Comparison of ENCODE assay signal across 8 cellular contexts in the genomic region with DNA sequence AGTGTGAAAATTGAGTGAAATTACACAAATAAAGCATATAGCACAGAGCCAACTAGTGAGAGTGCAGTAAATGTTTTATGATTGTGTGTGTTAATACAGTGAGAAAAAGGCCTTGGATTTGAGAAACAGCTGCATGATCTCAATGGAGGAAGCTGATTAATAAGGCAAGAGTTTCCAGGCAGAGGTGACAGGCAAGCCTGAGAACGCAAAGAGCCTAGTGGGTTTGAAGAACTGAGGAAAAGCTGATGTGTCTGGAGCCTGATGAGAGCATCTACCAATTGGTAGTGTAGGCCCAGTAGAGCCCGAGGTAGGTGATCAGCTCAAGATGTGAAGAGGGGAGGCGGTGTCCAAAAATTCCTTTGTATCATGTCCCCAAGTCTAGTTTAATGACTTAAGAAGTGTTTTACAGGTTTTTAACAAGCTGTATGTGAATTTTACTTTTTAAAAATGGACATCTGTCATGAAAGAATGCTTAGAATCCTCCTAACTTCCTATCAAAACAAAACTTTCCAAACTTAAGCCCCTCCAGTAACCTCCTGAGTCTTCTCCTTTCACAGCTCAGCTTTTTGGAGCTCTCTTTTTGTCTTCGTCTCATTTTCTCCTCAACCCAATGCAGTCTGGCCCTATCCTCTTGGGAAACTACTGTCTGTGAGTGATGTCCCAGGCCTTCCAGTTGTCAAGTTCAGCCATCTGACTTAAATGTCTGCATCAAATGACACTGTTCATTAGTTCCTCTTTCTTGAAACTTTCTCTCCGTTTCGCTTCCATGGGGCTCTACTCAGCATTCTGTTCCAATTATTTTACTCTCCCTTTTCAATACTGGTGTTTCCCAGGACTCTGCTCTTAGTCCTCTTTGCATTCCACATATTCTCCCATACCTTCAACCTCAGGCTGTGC. TPM values are rescaled to one million over a fixed set of nuclear protein-coding genes. Genes with fewer than 3 reads are reported as not detected.
A peak's percentile ranks its signal among the peaks of the same experiment; 100 is the strongest.
DNase-seq lines count a peak whose midpoint lies in the region; ATAC-seq and TF ChIP-seq lines count a peak whose summit lies in the region.

No MANE protein-coding gene starts in this region.

- peaks cover 16% of the 10 kb centered on the region for H3K27me3 Mint-ChIP-seq in CD4-positive, CD25-positive, alpha-beta regulatory T cell

- peak overlapping the region; percentile 95 for H3K4me3 ChIP-seq in CD4-positive, CD25-positive, alpha-beta regulatory T cell (ENCODE audit: low read depth, low read length)
- peak overlapping the region; percentile 77 for H3K4me3 ChIP-seq in brain microvascular endothelial cell (ENCODE audit: low read depth, low read length)
- peak overlapping the region; percentile 92 for H3K4me3 ChIP-seq in muscle layer of colon (ENCODE audit: low read depth in 1 of 2, low read length in 2 of 2)

- H3K36me3 Mint-ChIP-seq in CD4-positive, CD25-positive, alpha-beta regulatory T cell: no peaks in the 10 kb centered on the region

- no peak overlapping the region for H3K4me3 Mint-ChIP-seq in CD4-positive, CD25-positive, alpha-beta regulatory T cell

- no peaks in the 10 kb centered on the region for H3K9me3 ChIP-seq in CD4-positive, CD25-positive, alpha-beta regulatory T cell (ENCODE audit: control insufficient read depth in 2 of 2, low read length in 2 of 2)
- no peaks in the 10 kb centered on the region for H3K9me3 ChIP-seq in muscle layer of colon (ENCODE audit: low read length)

- no peak for TF ChIP-seq CTCF in brain microvascular endothelial cell (IDR thresholded peaks at IDR 0.05; ENCODE audit: low read depth, low read length, missing control alignments)

- DNase-seq in CD4-positive, CD25-positive, alpha-beta regulatory T cell: no peak
- DNase-seq in brain microvascular endothelial cell: no peak
- DNase-seq in H4 (ENCODE audit: low spot score): no peak
- DNase-seq in D341Med (ENCODE audit: low spot score): no peak
- no peak for DNase-seq in NCI-H1105 treated with DMSO at 0.1 percent for 48 hours (lab: John Stamatoyannopoulos, UW)

- peaks cover 61% of the 10 kb centered on the region for H3K4me1 ChIP-seq in CD4-positive, CD25-positive, alpha-beta regulatory T cell (ENCODE audit: control insufficient read depth, insufficient read depth, low read length, poor library complexity, severe bottlenecking)
- H3K4me1 ChIP-seq in muscle layer of colon (ENCODE audit: insufficient read depth, low read length): peaks cover 32% of the 10 kb centered on the region

- in situ Hi-C loops in brain microvascular endothelial cell (cut with HindIII; ENCODE audit: low pct_ligation_motif_present, low sequenced_read_pairs): no loop called here

- ATAC-seq in CD4-positive, CD25-positive, alpha-beta regulatory T cell (ENCODE audit: low read depth in 2 of 2): no peak
- ATAC-seq in HG03378 (IDR thresholded peaks at IDR 0.05; ENCODE audit: unreplicated experiment) (peak; percentile 25), HG03159 (IDR thresholded peaks at IDR 0.05; ENCODE audit: unreplicated experiment) (no peak)

- H3K9ac ChIP-seq in muscle layer of colon (ENCODE audit: low read length): peak overlapping the region; percentile 82

- H3K27ac ChIP-seq in CD4-positive, CD25-positive, alpha-beta regulatory T cell (ENCODE audit: insufficient read depth, low read length, poor library complexity, severe bottlenecking): no peak overlapping the region
- no peak overlapping the region for H3K27ac ChIP-seq in brain microvascular endothelial cell
- H3K27ac ChIP-seq in muscle layer of colon (ENCODE audit: low read depth, low read length): peak overlapping the region; percentile 50

- H3K36me3 ChIP-seq in CD4-positive, CD25-positive, alpha-beta regulatory T cell (ENCODE audit: control insufficient read depth, insufficient read depth, low read length): peaks cover 2% of the 10 kb centered on the region
- H3K36me3 ChIP-seq in brain microvascular endothelial cell (replicated peaks) (no peaks in the 10 kb centered on the region), muscle layer of colon (ENCODE audit: insufficient read depth, low read length) (no peaks in the 10 kb centered on the region)

- H3K27ac Mint-ChIP-seq in CD4-positive, CD25-positive, alpha-beta regulatory T cell: no peak overlapping the region

- H3K4me1 Mint-ChIP-seq in CD4-positive, CD25-positive, alpha-beta regulatory T cell: peaks cover 18 to 19% (median 18%) of the 10 kb centered on the region in 4 donors

- no peaks in the 10 kb centered on the region for H3K9me3 Mint-ChIP-seq in CD4-positive, CD25-positive, alpha-beta regulatory T cell

- H3K27me3 ChIP-seq in CD4-positive, CD25-positive, alpha-beta regulatory T cell (ENCODE audit: control insufficient read depth, insufficient read depth, low read length): peaks cover 12% of the 10 kb centered on the region
- H3K27me3 ChIP-seq in brain microvascular endothelial cell (replicated peaks) (no peaks in the 10 kb centered on the region), muscle layer of colon (ENCODE audit: control insufficient read depth in 1 of 2, insufficient read depth in 2 of 2, low read length in 2 of 2) (no peaks in the 10 kb centered on the region)

RNA-seq across cellular contexts. Expression of a gene that starts 1.2 kb away (rescaled TPM):
- total RNA-seq in CD4-positive, CD25-positive, alpha-beta regulatory T cell: 34.5 TPM
- 10 to 100 TPM; 21.9 to 33.0 (median 24.6) TPM for polyA plus RNA-seq in CD4-positive, CD25-positive, alpha-beta regulatory T cell
- 12.9 and 17.2 TPM in 2 replicates for total RNA-seq in H4 (2014; rRNA removed; shearing (Covaris generic))

RNA-seq across cellular contexts. Expression of a gene that starts 1.9 kb away (rescaled TPM):
- 0.20 TPM for total RNA-seq in CD4-positive, CD25-positive, alpha-beta regulatory T cell
- under 1 TPM in 2 of 4 donors, not detected in 2; 0.13 to 0.37 TPM for polyA plus RNA-seq in CD4-positive, CD25-positive, alpha-beta regulatory T cell
- total RNA-seq in H4 (2014; rRNA removed; shearing (Covaris generic)): 12.9 and 15.1 TPM in 2 replicates

Comparison
In these comparisons a context has a peak if more than half of its experiments do, and no peak if none do; other contexts are left out.
1. RNA of a gene that starts 1.9 kb away (total RNA-seq): 12.9 to 15.1 TPM in H4; 0.20 TPM in CD4-positive, CD25-positive, alpha-beta regulatory T cell (single experiment); every median in the first group is over 10 times any median in the second.
2. Peak in every context shown above with its lines, with median percentiles within 50 percentile points of each other: H3K4me3 ChIP-seq.